11 cellular contexts compared by ENCODE assay signal in the genomic region with DNA sequence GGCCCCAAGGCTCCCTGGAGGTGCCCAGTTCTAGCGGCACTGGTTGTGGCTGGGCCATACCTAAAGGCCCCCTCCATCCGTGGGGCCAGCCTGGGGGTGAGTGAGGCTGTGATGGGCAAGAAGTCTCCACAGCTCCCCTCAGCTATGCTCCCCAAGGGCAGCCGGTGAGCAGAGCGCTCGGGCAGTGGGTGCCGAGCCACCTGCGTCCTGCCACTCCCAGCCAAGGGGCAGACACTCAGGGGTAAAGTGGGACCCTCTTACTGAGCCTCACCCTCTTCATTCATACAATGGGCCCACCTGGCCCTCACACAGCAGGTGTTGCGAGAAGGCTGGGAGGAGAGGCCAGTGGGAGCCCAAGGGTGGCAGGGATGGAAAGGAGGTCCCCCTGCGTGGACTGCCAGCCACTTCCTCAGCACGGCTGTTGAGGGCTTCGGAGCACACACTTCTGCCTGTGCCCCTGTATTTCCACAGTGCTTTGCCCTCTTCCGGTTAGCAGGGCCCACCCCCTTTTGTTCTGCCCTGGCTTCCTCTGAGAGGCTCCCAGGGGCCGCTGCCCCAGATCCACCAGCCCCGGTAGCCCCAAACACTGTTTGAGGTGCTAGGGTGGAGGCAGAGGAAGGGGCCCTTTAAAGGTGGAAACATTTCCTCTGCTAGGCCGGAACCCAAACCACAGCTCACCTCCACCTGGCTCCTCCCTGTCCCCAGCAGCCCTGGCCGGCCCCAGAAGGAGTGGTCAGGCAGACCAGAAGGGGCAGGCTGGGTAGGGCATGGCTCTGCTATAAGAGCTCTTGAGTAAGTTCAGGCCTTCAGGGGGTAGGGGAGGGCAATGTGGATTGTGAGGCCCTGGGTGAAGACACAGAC. TPM values are rescaled to one million over a fixed set of nuclear protein-coding genes. Genes with fewer than 3 reads are reported as not detected.
DNase-seq lines count a peak whose midpoint lies in the region; ATAC-seq, FAIRE-seq and TF ChIP-seq lines count a peak whose summit lies in the region.
"Had no signal": no experiment of that assay in that cellular context is flagged by ENCODE, and none has a peak within 500 bp of the region (broad histone marks: within the 10 kb centered on the region; RNA-seq: fewer than 3 reads in every experiment).

No MANE protein-coding gene starts in this region.

- FAIRE-seq in H1 (lab: Jason Lieb, UNC), result no peak

- no peak overlapping the region for H2BK12ac ChIP-seq in H1 (ENCODE audit: low read depth, low read length)

- H3K4me1 ChIP-seq in H1 (replicated peaks in 1 of 4; ENCODE audit: control insufficient read depth in 3 of 4, insufficient read depth in 4 of 4, low read length in 3 of 4), result peaks cover 0 to 9% (median 4%) of the 10 kb centered on the region in 4 experiments; a peak in 4 of 7 replicates
- no peaks in the 10 kb centered on the region for H3K4me1 ChIP-seq in A673 (ENCODE audit: insufficient read depth, low read length, poor library complexity, severe bottlenecking)

- POLR2A ChIA-PET in H1 (lab: Charles Lee; ENCODE audit: partially characterized antibody) (interaction anchor here (0.6 kb wide), 1 partner anchor 23 kb away, joined by 3 read pairs; no protein-coding TSS in a partner anchor), A673 (lab: Charles Lee; ENCODE audit: low non-redundant PET) (no interaction called here)

- H2BK5ac ChIP-seq in H1 (ENCODE audit: low read depth, low read length), result no peak overlapping the region

- ATAC-seq in GM18517 (IDR thresholded peaks at IDR 0.05; ENCODE audit: unreplicated experiment) (no peak), GM21723 (IDR thresholded peaks at IDR 0.05; ENCODE audit: unreplicated experiment) (no peak)

- no peak overlapping the region; the same call in 1 of the 2 replicates for H3K18ac ChIP-seq in H1 (ENCODE audit: extremely low read depth, low read length)

- H4K5ac ChIP-seq in H1 (ENCODE audit: insufficient read length, low read depth, low read length), result no peak overlapping the region

- intact Hi-C loops in A673 (cut with micrococcal nuclease; ENCODE audit: unreplicated experiment), result no loop called here

- CTCF ChIA-PET in H1 (lab: Charles Lee; ENCODE audit: partially characterized antibody), result interaction anchor here (0.6 to 2.3 kb wide), 8 partner anchors 7 to 497 kb away, joined by 3 to 9 read pairs (median 4); no protein-coding TSS in a partner anchor
- CTCF ChIA-PET in A673 (lab: Charles Lee), result no interaction called here

- DNase-seq in H7 (peak; percentile 73), H1 (ENCODE audit: low read depth in 1 of 2, low spot score in 2 of 2) (no peak), A673 (ENCODE audit: low spot score) (no peak), AG20443 (ENCODE audit: low spot score) (no peak)
- peak; percentile 37 to 63 for DNase-seq in activated CD4-positive, alpha-beta T cell treated with anti-CD3 and anti-CD28 coated beads for 4 hours
- DNase-seq in stimulated activated CD8-positive, alpha-beta memory T cell treated with anti-CD3 and anti-CD28 coated beads, Interleukin-2, amount 100 ng/mL, for 1 hour (ENCODE audit: low read depth in 2 of 2), result peak; percentile 31 to 40
- DNase-seq: kidney glomerular epithelial cell, RPMI8226 had no signal

- H2BK15ac ChIP-seq in H1 (ENCODE audit: low read length), result no peak overlapping the region

- no peak overlapping the region for H3K4me2 ChIP-seq in H1 (ENCODE audit: insufficient read depth in 1 of 2, low read depth in 2 of 2, low read length in 2 of 2)

- H2BK20ac ChIP-seq in H1 (ENCODE audit: low read length), result no peak overlapping the region

- TF ChIP-seq CTCF in H1 (IDR thresholded peaks at IDR 0.05; ENCODE audit: control extremely low read depth in 1 of 3, insufficient read depth in 1 of 3, low read depth in 1 of 3, low read length in 3 of 3) (no peak), A673 (conservative IDR thresholded peaks at IDR 0.05; ENCODE audit: low read depth, low read length) (no peak)

- no peak overlapping the region for H3K56ac ChIP-seq in H1 (replicated peaks; ENCODE audit: insufficient read length, low read depth, low read length)

- H2AK5ac ChIP-seq in H1 (ENCODE audit: low read depth, low read length), result peak overlapping the region; percentile 47; the same call in 1 of the 2 replicates

- H3K14ac ChIP-seq in H1 (ENCODE audit: insufficient read length), result no peak overlapping the region

- H3K9me3 ChIP-seq in H1 (ENCODE audit: insufficient read depth in 2 of 2, low read depth in 1 of 2, low read length in 1 of 2) (no peaks in the 10 kb centered on the region), A673 (ENCODE audit: low read depth, low read length, poor library complexity, severe bottlenecking) (no peaks in the 10 kb centered on the region)

- H3K23me2 ChIP-seq in H1 (ENCODE audit: low read depth, low read length), result no peaks in the 10 kb centered on the region

- no peaks in the 10 kb centered on the region for H3K79me1 ChIP-seq in H1 (ENCODE audit: low read depth, low read length)

- H4K20me1 ChIP-seq in H1 (replicated peaks in 1 of 2; ENCODE audit: control insufficient read depth in 1 of 2, insufficient read depth in 2 of 2, low read length in 2 of 2), result no peaks in the 10 kb centered on the region

- H3K4me3 ChIP-seq in H7 (ENCODE audit: insufficient read depth, low read depth, low read length), result no peak overlapping the region
- no peak overlapping the region for H3K4me3 ChIP-seq in H1 (ENCODE audit: extremely low read depth in 1 of 4, insufficient read depth in 2 of 4, low read depth in 3 of 4, low read length in 4 of 4)
- no peak overlapping the region for H3K4me3 ChIP-seq in A673 (ENCODE audit: low read depth, low read length, poor library complexity, severe bottlenecking)

- TF ChIP-seq POLR2A in H1 (IDR thresholded peaks at IDR 0.05; ENCODE audit: control extremely low read depth in 1 of 2, low read depth in 2 of 2, low read length in 2 of 2), result no peak

- 83% methylated on average over 14 of the region's 16 CpGs; no CpG with 5 or more reads in 1 of the 2 experiments for WGBS in H1 (ENCODE audit: extremely low coverage in 1 of 2, insufficient coverage in 1 of 2, insufficient read length in 1 of 2, insufficient replicate concordance in 2 of 2, low coverage in 1 of 2, low lambda C conversion rate in 2 of 2, missing lambda C conversion rate in 1 of 2), 2 experiments

- H3K4ac ChIP-seq in H1 (replicated peaks; ENCODE audit: insufficient read length, low read depth, low read length), result no peak overlapping the region

- TF ChIP-seq RAD21 in H1 (IDR thresholded peaks at IDR 0.05 in 1 of 2, conservative IDR thresholded peaks at IDR 0.05 in 1 of 2; ENCODE audit: low read depth in 2 of 2, low read length in 2 of 2), result no peak

- BruUV-seq in A673 (replicated peaks; lab: Mats Ljungman, UMichigan), result no TSS peak

- H3K27me3 ChIP-seq in H7 (ENCODE audit: control insufficient read depth, insufficient read depth, low read length) (no peaks in the 10 kb centered on the region), H1 (replicated peaks in 1 of 4; ENCODE audit: control insufficient read depth in 3 of 4, extremely low read depth in 1 of 4, insufficient read depth in 3 of 4, low read length in 3 of 4) (no peaks in the 10 kb centered on the region), A673 (replicated peaks; ENCODE audit: insufficient read depth, low read depth, low read length, poor library complexity) (no peaks in the 10 kb centered on the region)

- H3K36me3 ChIP-seq in H7 (replicated peaks; ENCODE audit: control insufficient read depth, insufficient read depth, low read length) (no peaks in the 10 kb centered on the region), H1 (ENCODE audit: control insufficient read depth in 2 of 4, insufficient read depth in 4 of 4, low read length in 3 of 4) (no peaks in the 10 kb centered on the region), A673 (ENCODE audit: insufficient read depth, low read length, poor library complexity, severe bottlenecking) (peaks cover 3% of the 10 kb centered on the region)

- no peak overlapping the region; a peak in 1 of 7 replicates for H3K9ac ChIP-seq in H1 (replicated peaks in 1 of 4; ENCODE audit: extremely low read depth in 1 of 4, low read depth in 3 of 4, low read length in 3 of 4)

- H4K91ac ChIP-seq in H1 (replicated peaks; ENCODE audit: insufficient read length, low read length), result peak overlapping the region; percentile 45

- H3K27ac ChIP-seq in H1 (ENCODE audit: low read depth, low read length), result no peak overlapping the region
- H3K27ac ChIP-seq in A673 (ENCODE audit: low read depth, low read length, poor library complexity, severe bottlenecking), result no peak overlapping the region

- no peak for TF ChIP-seq EP300 in H1 (IDR thresholded peaks at IDR 0.05; ENCODE audit: borderline replicate concordance in 1 of 2, low read depth in 2 of 2, low read length in 2 of 2)

- peak overlapping the region; percentile 76 for H4K8ac ChIP-seq in H1 (ENCODE audit: extremely low read depth, insufficient read depth, low read length)

- no peaks in the 10 kb centered on the region for H3K79me2 ChIP-seq in H1 (ENCODE audit: control insufficient read depth in 1 of 2, insufficient read depth in 2 of 2, low read length in 2 of 2)

- H2BK120ac ChIP-seq in H1 (replicated peaks; ENCODE audit: low read depth, low read length), result no peak overlapping the region

- 0 out of 2 replicates have a peak overlapping the region, but pooled peaks have one; percentile 13 for H2AFZ ChIP-seq in H1 (ENCODE audit: low read length)

- no peak overlapping the region for H3K23ac ChIP-seq in H1 (ENCODE audit: insufficient read length)

RNA-seq across cellular contexts. Expression of a gene that starts 16.4 kb away (rescaled TPM):
- total RNA-seq in H7 (2014; rRNA removed; shearing (Covaris generic)), result 0.17 and 0.18 TPM in 2 replicates
- total RNA-seq in H1 (2021; fragmentation: NEBNext Ultra II Directional; extraction: Animal tissue kit (Norgen Biotek cat#: 25700)), result 0.48 and 0.73 TPM in 2 replicates
- 0.71 and 1.4 TPM in 2 replicates for polyA plus RNA-seq in H1 (2011; rRNA removed)
- 0.93 TPM for polyA plus RNA-seq in H1 (2011; cell fraction: cytosol; rRNA removed)
- 1.3 TPM for polyA plus RNA-seq in H1 (2011; cell fraction: nucleus; rRNA removed)
- polyA plus RNA-seq in H1 (2012, experiment 1 of 2), result 0.64 to 1.1 TPM (median 0.87 TPM) in 4 replicates
- polyA plus RNA-seq in H1 (2012, experiment 2 of 2), result 0.84 TPM
- polyA plus RNA-seq in H1 (2013, experiment 1 of 2), result 0.51 TPM
- 0.61 TPM for polyA plus RNA-seq in H1 (2013, experiment 2 of 2)
- polyA minus RNA-seq in H1 (2011; rRNA and poly(A)+ RNA removed), result 0.76 and 1.7 TPM in 2 replicates
- 0.51 TPM for polyA minus RNA-seq in H1 (2011; cell fraction: cytosol; rRNA and poly(A)+ RNA removed)
- polyA minus RNA-seq in H1 (2011; cell fraction: nucleus; rRNA and poly(A)+ RNA removed), result 1.4 TPM
- not detected in 2 replicates for total RNA-seq in A673 (2021)
- total RNA-seq: bronchial epithelial cell had no signal

RNA-seq across cellular contexts. Expression of a gene that starts 37.4 kb away (rescaled TPM):
- 0.04 and 0.31 TPM in 2 replicates for total RNA-seq in H7 (2014; rRNA removed; shearing (Covaris generic))
- total RNA-seq in H1 (2021; fragmentation: NEBNext Ultra II Directional; extraction: Animal tissue kit (Norgen Biotek cat#: 25700)), result not detected in 2 replicates
- polyA plus RNA-seq in H1 (2011; rRNA removed), result 0.33 and 0.75 TPM in 2 replicates
- polyA plus RNA-seq in H1 (2011; cell fraction: cytosol; rRNA removed), result 0.06 TPM
- polyA plus RNA-seq in H1 (2011; cell fraction: nucleus; rRNA removed), result 0.56 TPM
- 0.08 to 0.32 TPM (median 0.29 TPM) in 3 of 4 replicates, not detected in the other for polyA plus RNA-seq in H1 (2012, experiment 1 of 2)
- 0.22 TPM for polyA plus RNA-seq in H1 (2012, experiment 2 of 2)
- 0.34 TPM for polyA plus RNA-seq in H1 (2013, experiment 1 of 2)
- polyA plus RNA-seq in H1 (2013, experiment 2 of 2), result 0.42 TPM
- polyA minus RNA-seq in H1 (2011; rRNA and poly(A)+ RNA removed), result 0.17 and 0.35 TPM in 2 replicates
- 1.0 TPM for polyA minus RNA-seq in H1 (2011; cell fraction: cytosol; rRNA and poly(A)+ RNA removed)
- polyA minus RNA-seq in H1 (2011; cell fraction: nucleus; rRNA and poly(A)+ RNA removed), result 0.90 TPM
- total RNA-seq in A673 (2021), result not detected in 2 replicates

Comparison
In these comparisons a context has a peak if more than half of its experiments do, and no peak if none do; other contexts are left out.
1. DNase-seq: peak in H7 (single experiment), activated CD4-positive, alpha-beta T cell treated with anti-CD3 and anti-CD28 coated beads for 4 hours (2 of 2) and stimulated activated CD8-positive, alpha-beta memory T cell treated with anti-CD3 and anti-CD28 coated beads, Interleukin-2, amount 100 ng/mL, for 1 hour (2 of 2); none in H1 (0 of 2), A673 (single experiment) and AG20443 (single experiment).